In the genomic region with DNA sequence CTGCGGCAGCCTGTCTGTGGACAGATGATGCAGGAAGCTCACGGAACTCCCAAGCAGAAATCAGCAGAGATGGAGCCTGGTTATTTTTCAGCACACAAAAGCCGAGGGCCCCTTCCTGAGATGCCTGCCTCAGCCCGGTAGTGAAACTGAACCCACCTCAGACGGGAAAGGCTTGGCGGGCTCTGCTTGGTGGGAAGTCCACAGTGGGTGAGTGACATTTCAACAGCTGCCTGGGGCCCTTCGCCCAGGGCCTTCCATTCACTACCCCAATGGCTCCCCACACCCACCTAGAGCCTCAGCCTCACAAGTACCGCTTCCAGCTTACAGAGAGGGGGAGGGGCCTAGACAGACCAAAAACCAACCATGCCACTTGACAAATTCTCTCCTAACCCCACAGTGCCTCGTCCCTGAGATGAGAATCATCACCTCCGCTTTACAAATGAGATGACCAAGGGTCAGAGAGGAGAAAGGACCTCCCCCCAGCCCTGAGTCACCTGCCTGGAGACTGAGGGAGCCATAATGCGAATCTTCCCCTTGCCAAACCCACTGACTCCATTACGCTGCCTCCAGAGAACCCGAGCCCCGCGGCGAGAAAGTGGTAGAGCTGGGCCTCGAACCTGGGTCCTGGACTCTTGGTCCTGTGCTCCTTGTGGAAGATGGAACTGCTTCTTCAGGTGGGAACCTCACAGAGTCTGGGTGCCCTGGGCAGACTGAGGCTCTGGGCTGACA, we compare ENCODE assay signal across 7 cellular contexts. TPM values are rescaled to one million over a fixed set of nuclear protein-coding genes. Genes with fewer than 3 reads are reported as not detected.
DNase-seq lines count a peak whose midpoint lies in the region; ATAC-seq, FAIRE-seq and TF ChIP-seq lines count a peak whose summit lies in the region.

No MANE protein-coding gene starts in this region.

- DNase-seq in activated T-helper 2 cell treated with anti-CD3 and anti-CD28 coated beads, Interferon-gamma antibody, Interleukin-2, Interleukin-4, amounts not matched to agents 10 μg/mL and 5 μg/mL and 100 μg/mL, durations not matched to agents 14 hours and 24 hours and 36 hours (ENCODE audit: low spot score), result peak; percentile 47
- DNase-seq in naive thymus-derived CD8-positive, alpha-beta T cell, result peak; percentile 31 to 79 (median 61)
- no peak for DNase-seq in thyroid gland
- no peak for DNase-seq in frontal cortex (ENCODE audit: low spot score in 2 of 2)
- no peak for DNase-seq in NCI-H2227 treated with DMSO at 0.1 percent for 48 hours (lab: John Stamatoyannopoulos, UW)

- WGBS in thyroid gland, 2 donors, result 83 to 85% methylated on average over 15 of the region's 17 CpGs

- peaks cover 10 to 60% of the 10 kb centered on the region in 2 donors for H3K4me1 ChIP-seq in thyroid gland

- peaks cover 31 to 58% (median 39%) of the 10 kb centered on the region in 3 donors for H3K4me1 Mint-ChIP-seq in IgD-negative memory B cell
- H3K4me1 Mint-ChIP-seq in activated T-helper 2 cell treated with anti-CD3 and anti-CD28 coated beads, Interferon-gamma antibody, Interleukin-2, Interleukin-4, amounts not matched to agents 10 μg/mL and 5 μg/mL and 100 μg/mL, durations not matched to agents 14 hours and 24 hours and 36 hours (ENCODE audit: low read depth), result peaks cover 65% of the 10 kb centered on the region
- peaks cover 30 to 87% (median 79%) of the 10 kb centered on the region in 4 donors for H3K4me1 Mint-ChIP-seq in naive thymus-derived CD8-positive, alpha-beta T cell

- FAIRE-seq in frontal cortex (lab: Jason Lieb, UNC), result no peak

- peaks cover 4% of the 10 kb centered on the region for H3K36me3 Mint-ChIP-seq in IgD-negative memory B cell
- H3K36me3 Mint-ChIP-seq in activated T-helper 2 cell treated with anti-CD3 and anti-CD28 coated beads, Interferon-gamma antibody, Interleukin-2, Interleukin-4, amounts not matched to agents 10 μg/mL and 5 μg/mL and 100 μg/mL, durations not matched to agents 14 hours and 24 hours and 36 hours (ENCODE audit: low read depth), result peaks cover 17% of the 10 kb centered on the region
- H3K36me3 Mint-ChIP-seq in naive thymus-derived CD8-positive, alpha-beta T cell, result peaks cover 0 to 2% (median 0%) of the 10 kb centered on the region in 3 donors

- no peaks in the 10 kb centered on the region for H3K27me3 ChIP-seq in thyroid gland

- H3K4me3 ChIP-seq in thyroid gland (replicated peaks in 1 of 3), result no peak overlapping the region

- TF ChIP-seq POLR2A in thyroid gland (IDR thresholded peaks at IDR 0.05), result no peak

- peak overlapping the region in 2 of 3 donors; percentile 51 to 63 for H3K27ac ChIP-seq in thyroid gland

- TF ChIP-seq CTCF in thyroid gland (IDR thresholded peaks at IDR 0.05), result no peak

- POLR2A ChIA-PET in naive thymus-derived CD8-positive, alpha-beta T cell (lab: Charles Lee), result interaction anchor here (0.8 to 16.6 kb wide), 18 partner anchors 9 to 760 kb away, joined by 3 to 218 read pairs (median 8); partner anchors contain the start of gene CDC42

- peak overlapping the region; percentile 95 to 99 (median 98) for H3K27ac Mint-ChIP-seq in IgD-negative memory B cell
- H3K27ac Mint-ChIP-seq in activated T-helper 2 cell treated with anti-CD3 and anti-CD28 coated beads, Interferon-gamma antibody, Interleukin-2, Interleukin-4, amounts not matched to agents 10 μg/mL and 5 μg/mL and 100 μg/mL, durations not matched to agents 14 hours and 24 hours and 36 hours, result peak overlapping the region; percentile 91
- H3K27ac Mint-ChIP-seq in naive thymus-derived CD8-positive, alpha-beta T cell, result peak overlapping the region; percentile 95 to 100 (median 98)

- peak overlapping the region; percentile 83 to 97 (median 90) for H3K4me3 Mint-ChIP-seq in IgD-negative memory B cell
- H3K4me3 Mint-ChIP-seq in activated T-helper 2 cell treated with anti-CD3 and anti-CD28 coated beads, Interferon-gamma antibody, Interleukin-2, Interleukin-4, amounts not matched to agents 10 μg/mL and 5 μg/mL and 100 μg/mL, durations not matched to agents 14 hours and 24 hours and 36 hours (ENCODE audit: low read depth), result peak overlapping the region; percentile 63
- peak overlapping the region; percentile 82 to 95 (median 89) for H3K4me3 Mint-ChIP-seq in naive thymus-derived CD8-positive, alpha-beta T cell

- intact Hi-C loops in activated T-helper 2 cell treated with anti-CD3 and anti-CD28 coated beads, Interferon-gamma antibody, Interleukin-2, Interleukin-4, amounts not matched to agents 10 μg/mL and 5 μg/mL and 100 μg/mL, durations not matched to agents 14 hours and 24 hours and 36 hours (cut with micrococcal nuclease), result loop anchor here (1.0 to 10.0 kb wide), 8 partner anchors 15 to 489 kb away; partner anchors contain the start of gene USP48
- intact Hi-C loops in thyroid gland (cut with DNase I), result no loop called here

- H3K27me3 Mint-ChIP-seq in IgD-negative memory B cell, result no peaks in the 10 kb centered on the region
- H3K27me3 Mint-ChIP-seq in activated T-helper 2 cell treated with anti-CD3 and anti-CD28 coated beads, Interferon-gamma antibody, Interleukin-2, Interleukin-4, amounts not matched to agents 10 μg/mL and 5 μg/mL and 100 μg/mL, durations not matched to agents 14 hours and 24 hours and 36 hours (ENCODE audit: low read depth), result no peaks in the 10 kb centered on the region
- H3K27me3 Mint-ChIP-seq in naive thymus-derived CD8-positive, alpha-beta T cell, result no peaks in the 10 kb centered on the region

- peak; percentile 27 for ATAC-seq in GM21423 (IDR thresholded peaks at IDR 0.05; ENCODE audit: unreplicated experiment)
- ATAC-seq in naive thymus-derived CD8-positive, alpha-beta T cell, result peak; percentile 28 to 33

- no peaks in the 10 kb centered on the region for H3K9me3 Mint-ChIP-seq in IgD-negative memory B cell
- no peaks in the 10 kb centered on the region for H3K9me3 Mint-ChIP-seq in activated T-helper 2 cell treated with anti-CD3 and anti-CD28 coated beads, Interferon-gamma antibody, Interleukin-2, Interleukin-4, amounts not matched to agents 10 μg/mL and 5 μg/mL and 100 μg/mL, durations not matched to agents 14 hours and 24 hours and 36 hours
- no peaks in the 10 kb centered on the region for H3K9me3 Mint-ChIP-seq in naive thymus-derived CD8-positive, alpha-beta T cell

- H3K36me3 ChIP-seq in thyroid gland, result no peaks in the 10 kb centered on the region

- H3K9me3 ChIP-seq in thyroid gland, result no peaks in the 10 kb centered on the region

RNA-seq across cellular contexts. Expression of gene ECE1, which starts 3.4 kb away (rescaled TPM):
- 58.6 TPM for polyA plus RNA-seq in IgD-negative memory B cell
- total RNA-seq in activated T-helper 2 cell treated with anti-CD3 and anti-CD28 coated beads, Interferon-gamma antibody, Interleukin-2, Interleukin-4, amounts not matched to agents 10 μg/mL and 5 μg/mL and 100 μg/mL, durations not matched to agents 14 hours and 24 hours and 36 hours, result 94.1 and 97.0 TPM in 2 replicates
- 10 to 100 TPM; 51.7 to 53.6 TPM for total RNA-seq in naive thymus-derived CD8-positive, alpha-beta T cell
- polyA plus RNA-seq in naive thymus-derived CD8-positive, alpha-beta T cell, result 10 to 100 TPM in 2 of 3 donors, 1 to 10 TPM in 1; 9.1 to 37.3 (median 20.5) TPM
- 100 to 1,000 TPM in 2 of 4 donors, 10 to 100 TPM in 2; 74.5 to 146 (median 97.2) TPM for total RNA-seq in thyroid gland
- 8.2 TPM for total RNA-seq in frontal cortex

Comparison
In these comparisons a context has a peak if more than half of its experiments do, and no peak if none do; other contexts are left out.
1. DNase-seq: peak in activated T-helper 2 cell treated with anti-CD3 and anti-CD28 coated beads, Interferon-gamma antibody, Interleukin-2, Interleukin-4, amounts not matched to agents 10 μg/mL and 5 μg/mL and 100 μg/mL, durations not matched to agents 14 hours and 24 hours and 36 hours (single experiment) and naive thymus-derived CD8-positive, alpha-beta T cell (10 of 10); none in thyroid gland (0 of 2), frontal cortex (0 of 2) and NCI-H2227 treated with DMSO at 0.1 percent for 48 hours (single experiment).
2. Peak in every context shown above with its lines, with median percentiles within 50 percentile points of each other: H3K27ac Mint-ChIP-seq and H3K4me3 Mint-ChIP-seq.